ENCODE assay signal across 11 cellular contexts in genomic region chrX:102832661-102833060, GRCh38.
A peak's percentile ranks its signal among the peaks of the same experiment; 100 is the strongest.
DNase-seq lines count a peak whose midpoint lies in the region; ATAC-seq, FAIRE-seq and TF ChIP-seq lines count a peak whose summit lies in the region.
"Had no signal": no experiment of that assay in that cellular context is flagged by ENCODE, and none has a peak within 500 bp of the region (broad histone marks: within the 10 kb centered on the region; RNA-seq: fewer than 3 reads in every experiment).

No MANE protein-coding gene starts in this region.

- no peak overlapping the region for H2AFZ ChIP-seq in H1 (ENCODE audit: low read length)

- H3K4me3 ChIP-seq in H1 (ENCODE audit: extremely low read depth in 1 of 4, insufficient read depth in 2 of 4, low read depth in 3 of 4, low read length in 4 of 4): no peak overlapping the region
- H3K4me3 ChIP-seq: GM12878 had no signal

- H2BK5ac ChIP-seq in H1 (ENCODE audit: low read depth, low read length): no peak overlapping the region

- no peak overlapping the region for H3K4me3 Mint-ChIP-seq in stimulated activated memory B cell treated with anti-CD40 and anti-IgM and Interleukin-4, amounts not matched to agents 10 μg/mL and 1 μg/mL and 100 μg/mL, for 72 hours
- no peak overlapping the region for H3K4me3 Mint-ChIP-seq in activated CD4-positive, alpha-beta memory T cell treated with anti-CD3 and anti-CD28 coated beads for 36 hours
- H3K4me3 Mint-ChIP-seq in stimulated activated naive CD8-positive, alpha-beta T cell treated with anti-CD3 and anti-CD28 coated beads, Interleukin-15, amount 100 ng/mL, for 72 hours: no peak overlapping the region
- H3K4me3 Mint-ChIP-seq: stimulated activated naive B cell treated with anti-CD40 and anti-IgM and Interleukin-4, amounts not matched to agents 10 μg/mL and 1 μg/mL and 100 μg/mL, for 72 hours had no signal

- no peak for FAIRE-seq in H1 (lab: Jason Lieb, UNC)
- FAIRE-seq: GM12878 had no signal

- no peak overlapping the region for H2BK15ac ChIP-seq in H1 (ENCODE audit: low read length)

- no peak overlapping the region for H2BK12ac ChIP-seq in H1 (ENCODE audit: low read depth, low read length)

- H4K8ac ChIP-seq in H1 (ENCODE audit: extremely low read depth, insufficient read depth, low read length): no peak overlapping the region

- H3K36me3 ChIP-seq in H1 (ENCODE audit: control insufficient read depth in 2 of 4, insufficient read depth in 4 of 4, low read length in 3 of 4): peaks cover 0 to 2% (median 0%) of the 10 kb centered on the region in 4 experiments; a peak in 2 of 8 replicates

- no peak for TF ChIP-seq POLR2A in H1 (IDR thresholded peaks at IDR 0.05; ENCODE audit: control extremely low read depth in 1 of 2, low read depth in 2 of 2, low read length in 2 of 2)

- TF ChIP-seq CTCF in H1 (IDR thresholded peaks at IDR 0.05; ENCODE audit: control extremely low read depth in 1 of 3, insufficient read depth in 1 of 3, low read depth in 1 of 3, low read length in 3 of 3): no peak

- no peak overlapping the region for H2AK5ac ChIP-seq in H1 (ENCODE audit: low read depth, low read length)

- no peaks in the 10 kb centered on the region for H3K4me1 Mint-ChIP-seq in stimulated activated memory B cell treated with anti-CD40 and anti-IgM and Interleukin-4, amounts not matched to agents 10 μg/mL and 1 μg/mL and 100 μg/mL, for 72 hours
- no peaks in the 10 kb centered on the region for H3K4me1 Mint-ChIP-seq in activated CD4-positive, alpha-beta memory T cell treated with anti-CD3 and anti-CD28 coated beads for 36 hours (ENCODE audit: low read depth)
- no peaks in the 10 kb centered on the region for H3K4me1 Mint-ChIP-seq in stimulated activated naive CD8-positive, alpha-beta T cell treated with anti-CD3 and anti-CD28 coated beads, Interleukin-15, amount 100 ng/mL, for 72 hours
- H3K4me1 Mint-ChIP-seq: stimulated activated naive B cell treated with anti-CD40 and anti-IgM and Interleukin-4, amounts not matched to agents 10 μg/mL and 1 μg/mL and 100 μg/mL, for 72 hours had no signal

- no peak for ATAC-seq in stimulated activated memory B cell treated with anti-CD40 and anti-IgM and Interleukin-4, amounts not matched to agents 10 μg/mL and 1 μg/mL and 100 μg/mL, for 72 hours
- ATAC-seq in stimulated activated naive CD8-positive, alpha-beta T cell treated with anti-CD3 and anti-CD28 coated beads, Interleukin-15, amount 100 ng/mL, for 72 hours: no peak
- ATAC-seq: GM12878; stimulated activated naive B cell treated with anti-CD40 and anti-IgM and Interleukin-4, amounts not matched to agents 10 μg/mL and 1 μg/mL and 100 μg/mL, for 72 hours had no signal

- H3K79me1 ChIP-seq in H1 (ENCODE audit: low read depth, low read length): no peaks in the 10 kb centered on the region

- CTCF ChIA-PET in H1 (lab: Charles Lee; ENCODE audit: partially characterized antibody): interaction anchor here (1.3 kb wide), 1 partner anchor 68 kb away, joined by 3 read pairs; no protein-coding TSS in a partner anchor
- CTCF ChIA-PET in activated CD4-positive, alpha-beta memory T cell treated with anti-CD3 and anti-CD28 coated beads for 36 hours (lab: Charles Lee): no interaction called here

- H3K9me3 Mint-ChIP-seq in stimulated activated memory B cell treated with anti-CD40 and anti-IgM and Interleukin-4, amounts not matched to agents 10 μg/mL and 1 μg/mL and 100 μg/mL, for 72 hours: no peaks in the 10 kb centered on the region
- H3K9me3 Mint-ChIP-seq in activated CD4-positive, alpha-beta memory T cell treated with anti-CD3 and anti-CD28 coated beads for 36 hours: no peaks in the 10 kb centered on the region
- no peaks in the 10 kb centered on the region for H3K9me3 Mint-ChIP-seq in stimulated activated naive CD8-positive, alpha-beta T cell treated with anti-CD3 and anti-CD28 coated beads, Interleukin-15, amount 100 ng/mL, for 72 hours
- H3K9me3 Mint-ChIP-seq: stimulated activated naive B cell treated with anti-CD40 and anti-IgM and Interleukin-4, amounts not matched to agents 10 μg/mL and 1 μg/mL and 100 μg/mL, for 72 hours had no signal

- no peaks in the 10 kb centered on the region for H3K79me2 ChIP-seq in H1 (ENCODE audit: control insufficient read depth in 1 of 2, insufficient read depth in 2 of 2, low read length in 2 of 2)

- no peak overlapping the region for H3K27ac ChIP-seq in H1 (ENCODE audit: low read depth, low read length)

- H4K5ac ChIP-seq in H1 (ENCODE audit: insufficient read length, low read depth, low read length): no peak overlapping the region

- no peaks in the 10 kb centered on the region for H3K9me3 ChIP-seq in H1 (ENCODE audit: insufficient read depth in 2 of 2, low read depth in 1 of 2, low read length in 1 of 2)

- H3K9ac ChIP-seq in H1 (replicated peaks in 1 of 4; ENCODE audit: extremely low read depth in 1 of 4, low read depth in 3 of 4, low read length in 3 of 4): no peak overlapping the region; a peak in 1 of 7 replicates

- intact Hi-C loops in activated CD4-positive, alpha-beta memory T cell treated with anti-CD3 and anti-CD28 coated beads for 36 hours (cut with micrococcal nuclease): no loop called here

- WGBS in H1 (ENCODE audit: extremely low coverage in 1 of 2, insufficient coverage in 1 of 2, insufficient read length in 1 of 2, insufficient replicate concordance in 2 of 2, low coverage in 1 of 2, low lambda C conversion rate in 2 of 2, missing lambda C conversion rate in 1 of 2), 2 experiments: 87% methylated on average over 4 of the region's 5 CpGs; no CpG with 5 or more reads in 1 of the 2 experiments

- H3K27ac Mint-ChIP-seq in stimulated activated memory B cell treated with anti-CD40 and anti-IgM and Interleukin-4, amounts not matched to agents 10 μg/mL and 1 μg/mL and 100 μg/mL, for 72 hours: no peak overlapping the region
- no peak overlapping the region for H3K27ac Mint-ChIP-seq in activated CD4-positive, alpha-beta memory T cell treated with anti-CD3 and anti-CD28 coated beads for 36 hours
- peak overlapping the region in 1 of 2 donors; percentile 23 for H3K27ac Mint-ChIP-seq in stimulated activated naive CD8-positive, alpha-beta T cell treated with anti-CD3 and anti-CD28 coated beads, Interleukin-15, amount 100 ng/mL, for 72 hours
- H3K27ac Mint-ChIP-seq: stimulated activated naive B cell treated with anti-CD40 and anti-IgM and Interleukin-4, amounts not matched to agents 10 μg/mL and 1 μg/mL and 100 μg/mL, for 72 hours had no signal

- no peak overlapping the region for H3K56ac ChIP-seq in H1 (replicated peaks; ENCODE audit: insufficient read length, low read depth, low read length)

- H3K4me2 ChIP-seq in H1 (ENCODE audit: insufficient read depth in 1 of 2, low read depth in 2 of 2, low read length in 2 of 2): no peak overlapping the region

- H3K36me3 Mint-ChIP-seq in stimulated activated memory B cell treated with anti-CD40 and anti-IgM and Interleukin-4, amounts not matched to agents 10 μg/mL and 1 μg/mL and 100 μg/mL, for 72 hours: peaks cover 23% of the 10 kb centered on the region
- peaks cover 3% of the 10 kb centered on the region for H3K36me3 Mint-ChIP-seq in activated CD4-positive, alpha-beta memory T cell treated with anti-CD3 and anti-CD28 coated beads for 36 hours

- no peak overlapping the region for H3K18ac ChIP-seq in H1 (ENCODE audit: extremely low read depth, low read length)

- no peak for TF ChIP-seq EP300 in H1 (IDR thresholded peaks at IDR 0.05; ENCODE audit: borderline replicate concordance in 1 of 2, low read depth in 2 of 2, low read length in 2 of 2)

- no peaks in the 10 kb centered on the region for H4K20me1 ChIP-seq in H1 (replicated peaks in 1 of 2; ENCODE audit: control insufficient read depth in 1 of 2, insufficient read depth in 2 of 2, low read length in 2 of 2)

- no peaks in the 10 kb centered on the region for H3K27me3 ChIP-seq in H1 (replicated peaks in 1 of 4; ENCODE audit: control insufficient read depth in 3 of 4, extremely low read depth in 1 of 4, insufficient read depth in 3 of 4, low read length in 3 of 4)

- DNase-seq in ELF-1 (ENCODE audit: low read depth, low spot score): peak; percentile 54
- peak; percentile 11 for DNase-seq in NCI-H2196 treated with DMSO at 0.1 percent for 48 hours (lab: John Stamatoyannopoulos, UW; ENCODE audit: unreplicated experiment)
- no peak for DNase-seq in H1 (ENCODE audit: low read depth in 1 of 2, low spot score in 2 of 2)
- DNase-seq in occipital lobe (lab: John Stamatoyannopoulos, UW): peak; percentile 46
- DNase-seq in NCI-H446 treated with DMSO at 0.1 percent for 48 hours (lab: John Stamatoyannopoulos, UW): no peak
- no peak for DNase-seq in activated CD4-positive, alpha-beta memory T cell treated with anti-CD3 and anti-CD28 coated beads for 36 hours
- DNase-seq in stimulated activated naive CD8-positive, alpha-beta T cell treated with anti-CD3 and anti-CD28 coated beads, Interleukin-15, amount 100 ng/mL, for 72 hours: no peak
- DNase-seq: Kasumi-1; stimulated activated naive B cell treated with anti-CD40 and anti-IgM and Interleukin-4, amounts not matched to agents 10 μg/mL and 1 μg/mL and 100 μg/mL, for 72 hours had no signal

- no peak overlapping the region for H3K4ac ChIP-seq in H1 (replicated peaks; ENCODE audit: insufficient read length, low read depth, low read length)

- H2BK120ac ChIP-seq in H1 (replicated peaks; ENCODE audit: low read depth, low read length): no peak overlapping the region

- TF ChIP-seq RAD21 in H1 (IDR thresholded peaks at IDR 0.05 in 1 of 2, conservative IDR thresholded peaks at IDR 0.05 in 1 of 2; ENCODE audit: low read depth in 2 of 2, low read length in 2 of 2): no peak

- H3K14ac ChIP-seq in H1 (ENCODE audit: insufficient read length): no peak overlapping the region

- POLR2A ChIA-PET in H1 (lab: Charles Lee; ENCODE audit: partially characterized antibody): no interaction called here
- POLR2A ChIA-PET in activated CD4-positive, alpha-beta memory T cell treated with anti-CD3 and anti-CD28 coated beads for 36 hours (lab: Charles Lee): no interaction called here

- no peak overlapping the region for H3K23ac ChIP-seq in H1 (ENCODE audit: insufficient read length)

- no peak overlapping the region for H2BK20ac ChIP-seq in H1 (ENCODE audit: low read length)

- H3K4me1 ChIP-seq in H1 (replicated peaks in 1 of 4; ENCODE audit: control insufficient read depth in 3 of 4, insufficient read depth in 4 of 4, low read length in 3 of 4): no peaks in the 10 kb centered on the region

- no peak overlapping the region for H4K91ac ChIP-seq in H1 (replicated peaks; ENCODE audit: insufficient read length, low read length)

- H3K23me2 ChIP-seq in H1 (ENCODE audit: low read depth, low read length): no peaks in the 10 kb centered on the region

- H3K27me3 Mint-ChIP-seq in stimulated activated memory B cell treated with anti-CD40 and anti-IgM and Interleukin-4, amounts not matched to agents 10 μg/mL and 1 μg/mL and 100 μg/mL, for 72 hours: no peaks in the 10 kb centered on the region
- no peaks in the 10 kb centered on the region for H3K27me3 Mint-ChIP-seq in activated CD4-positive, alpha-beta memory T cell treated with anti-CD3 and anti-CD28 coated beads for 36 hours
- H3K27me3 Mint-ChIP-seq in stimulated activated naive CD8-positive, alpha-beta T cell treated with anti-CD3 and anti-CD28 coated beads, Interleukin-15, amount 100 ng/mL, for 72 hours: no peaks in the 10 kb centered on the region
- H3K27me3 Mint-ChIP-seq: stimulated activated naive B cell treated with anti-CD40 and anti-IgM and Interleukin-4, amounts not matched to agents 10 μg/mL and 1 μg/mL and 100 μg/mL, for 72 hours had no signal

TF ChIP-seq in H1, 55 proteins besides CTCF, POLR2A, EP300 and RAD21 (continues in another document):
- TF ChIP-seq NANOG (IDR thresholded peaks at IDR 0.05; ENCODE audit: insufficient read depth, low read depth, low read length, poor library complexity, severe bottlenecking): no peak

Comparison
In these comparisons a context has a peak if more than half of its experiments do, and no peak if none do; other contexts are left out.
1. DNase-seq: peak in ELF-1 (single experiment), NCI-H2196 treated with DMSO at 0.1 percent for 48 hours (single experiment) and occipital lobe (single experiment); none in H1 (0 of 2), NCI-H446 treated with DMSO at 0.1 percent for 48 hours (single experiment), activated CD4-positive, alpha-beta memory T cell treated with anti-CD3 and anti-CD28 coated beads for 36 hours (single experiment) and stimulated activated naive CD8-positive, alpha-beta T cell treated with anti-CD3 and anti-CD28 coated beads, Interleukin-15, amount 100 ng/mL, for 72 hours (0 of 2).